In genomic region chr4:80839792-80840191, GRCh38 we compare ENCODE assay signal across 10 cellular contexts.
"Had no signal": no experiment of that assay in that cellular context is flagged by ENCODE, and none has a peak within 500 bp of the region (broad histone marks: within the 10 kb centered on the region; RNA-seq: fewer than 3 reads in every experiment).

No MANE protein-coding gene starts in this region.

- H3K9me3 ChIP-seq: HAP-1 had no signal

- FAIRE-seq: HTR-8/SVneo, K562 had no signal

- H3K4me3 ChIP-seq: GM23248, HAP-1, K562 had no signal

- ATAC-seq: HCT116, K562 had no signal

- H3K27ac ChIP-seq: GM23248 had no signal

- DNase-seq: GM23248, GOT3, H7, HFFc6, IMR-90, KG1 had no signal

- H2AFZ ChIP-seq: GM23248 had no signal

- H3K9ac ChIP-seq: GM23248 had no signal

- H3K36me3 ChIP-seq: HAP-1 had no signal

- H3K4me1 ChIP-seq: HAP-1 had no signal
